ENCODE assay signal across 8 cellular contexts in genomic region chr5:140114341-140115185, GRCh38.
DNase-seq lines count a peak whose midpoint lies in the region; ATAC-seq lines count a peak whose summit lies in the region.

No MANE protein-coding gene starts in this region.

- ATAC-seq in HG02623 (IDR thresholded peaks at IDR 0.05; ENCODE audit: unreplicated experiment) (peak; percentile 24), memory B cell (ENCODE audit: low read depth) (peak; percentile 10)
- ATAC-seq in stimulated activated naive CD8-positive, alpha-beta T cell treated with anti-CD3 and anti-CD28 coated beads, Interleukin-15, Interleukin-2, amounts not matched to agents 100 U/mL and 50 U/mL, for 24 hours = peak; percentile 28

- DNase-seq in NCI-H2227 (lab: John Stamatoyannopoulos, UW; ENCODE audit: unreplicated experiment) = peak; percentile 48
- no peak for DNase-seq in NCI-H2227 treated with DMSO at 0.1 percent for 48 hours (lab: John Stamatoyannopoulos, UW)
- DNase-seq in NCI-H1417 treated with DMSO at 0.1 percent for 48 hours (lab: John Stamatoyannopoulos, UW) = peak; percentile 8
- DNase-seq in activated CD4-positive, alpha-beta T cell treated with anti-CD3 and anti-CD28 coated beads, Interleukin-2, amount 50 U/mL, for 48 hours = peak; percentile 45 to 56
- peak in 1 of 3 donors; percentile 24 for DNase-seq in effector memory CD4-positive, alpha-beta T cell
- peak; percentile 26 to 54 for DNase-seq in memory B cell (ENCODE audit: low spot score in 2 of 2)
- DNase-seq in stimulated activated naive CD8-positive, alpha-beta T cell treated with anti-CD3 and anti-CD28 coated beads, Interleukin-15, Interleukin-2, amounts not matched to agents 100 U/mL and 50 U/mL, for 24 hours = peak; percentile 53

- peaks cover 39% of the 10 kb centered on the region for H3K4me1 Mint-ChIP-seq in memory B cell

- peak overlapping the region; percentile 95 for H3K27ac Mint-ChIP-seq in memory B cell

- no peaks in the 10 kb centered on the region for H3K9me3 Mint-ChIP-seq in memory B cell

- no peaks in the 10 kb centered on the region for H3K36me3 ChIP-seq in effector memory CD4-positive, alpha-beta T cell (ENCODE audit: control insufficient read depth, insufficient read depth, low read length)

- H3K4me1 ChIP-seq in effector memory CD4-positive, alpha-beta T cell (ENCODE audit: control insufficient read depth, insufficient read depth, low read length, poor library complexity, severe bottlenecking) = peaks cover 26% of the 10 kb centered on the region

- H3K9me3 ChIP-seq in effector memory CD4-positive, alpha-beta T cell (ENCODE audit: control insufficient read depth, low read length) = no peaks in the 10 kb centered on the region

- peak overlapping the region; percentile 96 for H3K4me3 Mint-ChIP-seq in memory B cell

- no peaks in the 10 kb centered on the region for H3K36me3 Mint-ChIP-seq in memory B cell

- peak overlapping the region; percentile 82 for H3K27ac ChIP-seq in effector memory CD4-positive, alpha-beta T cell (ENCODE audit: insufficient read depth, low read length, poor library complexity, severe bottlenecking)

- H3K27me3 Mint-ChIP-seq in memory B cell = no peaks in the 10 kb centered on the region

- H3K27me3 ChIP-seq in effector memory CD4-positive, alpha-beta T cell (replicated peaks; ENCODE audit: control insufficient read depth, insufficient read depth, low read length, poor library complexity, severe bottlenecking) = no peaks in the 10 kb centered on the region

- peak overlapping the region; percentile 87 for H3K4me3 ChIP-seq in effector memory CD4-positive, alpha-beta T cell (ENCODE audit: insufficient read depth, low read depth, low read length, poor library complexity, severe bottlenecking)
